Comparison of ENCODE assay signal across 17 cellular contexts in the genomic region with DNA sequence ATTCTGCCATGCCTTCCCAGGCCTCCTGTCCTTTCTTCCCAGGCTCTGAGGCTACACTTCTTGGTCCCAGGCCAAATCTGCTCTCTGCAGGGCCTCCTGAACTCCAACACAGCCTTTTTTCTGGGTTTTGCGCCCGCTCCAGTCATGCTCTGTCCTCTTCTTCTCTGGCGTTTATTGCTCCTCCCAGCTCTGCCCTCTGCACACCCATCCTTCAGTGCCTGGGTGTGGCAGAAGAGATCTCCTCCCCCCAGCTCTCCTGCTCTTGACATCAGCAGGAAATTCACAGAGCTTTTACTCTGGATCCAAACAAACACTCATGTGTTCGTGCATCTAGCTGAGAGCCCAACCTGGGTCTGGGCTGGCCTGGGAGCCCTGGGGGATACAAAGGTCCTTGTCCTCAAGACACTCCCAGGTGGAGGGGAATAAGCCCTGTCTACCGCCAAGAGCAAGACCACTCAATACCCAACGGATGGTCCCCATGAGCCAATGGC. TPM values are rescaled to one million over a fixed set of nuclear protein-coding genes. Genes with fewer than 3 reads are reported as not detected.
DNase-seq lines count a peak whose midpoint lies in the region; ATAC-seq and TF ChIP-seq lines count a peak whose summit lies in the region.
"Had no signal": no experiment of that assay in that cellular context is flagged by ENCODE, and none has a peak within 500 bp of the region (broad histone marks: within the 10 kb centered on the region; RNA-seq: fewer than 3 reads in every experiment).

No MANE protein-coding gene starts in this region.

- in situ Hi-C loops in GM23248 (cut with MboI): no loop called here

- H3K9ac ChIP-seq in BLaER1 treated with 17β-estradiol and CSF1 and Interleukin-3, amounts not matched to agents 10 nM and 100 nM: no peak overlapping the region; a peak in 1 of 22 replicates
- H3K9ac ChIP-seq in GM23248: no peak overlapping the region

- no peak for TF ChIP-seq CTCF in breast epithelium (IDR thresholded peaks at IDR 0.05)

- 0 out of 2 replicates have a peak, but pooled peaks cover 10% of the 10 kb centered on the region for H3F3A ChIP-seq in GM23248 (ENCODE audit: insufficient read depth)

- H3K4me1 ChIP-seq in BLaER1 treated with 17β-estradiol and CSF1 and Interleukin-3, amounts not matched to agents 10 nM and 100 nM: peaks cover 34 to 58% (median 53%) of the 10 kb centered on the region in 10 experiments
- peaks cover 27% of the 10 kb centered on the region for H3K4me1 ChIP-seq in GM23248 (ENCODE audit: insufficient read depth)
- peaks cover 6 to 12% of the 10 kb centered on the region in 2 donors for H3K4me1 ChIP-seq in breast epithelium
- peaks cover 44% of the 10 kb centered on the region for H3K4me1 ChIP-seq in CD4-positive, alpha-beta memory T cell (ENCODE audit: insufficient read depth, low read length)

- H3K4me3 ChIP-seq in BLaER1 treated with 17β-estradiol and CSF1 and Interleukin-3, amounts not matched to agents 10 nM and 100 nM: no peak overlapping the region
- H3K4me3 ChIP-seq in GM23248 (no peak overlapping the region), breast epithelium (no peak overlapping the region)
- H3K4me3 ChIP-seq in CD4-positive, alpha-beta memory T cell (ENCODE audit: low read length in 2 of 2): no peak overlapping the region
- H3K4me3 ChIP-seq: GM12878, heart left ventricle had no signal

- intact Hi-C loops in breast epithelium (cut with DNase I; ENCODE audit: low total_unique reads): no loop called here
- intact Hi-C loops in CD4-positive, alpha-beta memory T cell (cut with micrococcal nuclease): no loop called here

- H3K79me2 ChIP-seq in GM23248 (ENCODE audit: insufficient read depth): no peaks in the 10 kb centered on the region

- WGBS in GM23248 (ENCODE audit: low coverage in 1 of 2, low lambda C conversion rate in 2 of 2, missing lambda C conversion rate in 2 of 2), 2 experiments: 77 to 83% methylated on average over 6 of the region's 6 CpGs

- H3K36me3 ChIP-seq in BLaER1 treated with 17β-estradiol and CSF1 and Interleukin-3, amounts not matched to agents 10 nM and 100 nM: no peaks in the 10 kb centered on the region
- no peaks in the 10 kb centered on the region for H3K36me3 ChIP-seq in GM23248 (ENCODE audit: low read depth)
- H3K36me3 ChIP-seq in breast epithelium: no peaks in the 10 kb centered on the region
- no peaks in the 10 kb centered on the region for H3K36me3 ChIP-seq in CD4-positive, alpha-beta memory T cell (ENCODE audit: insufficient read depth, low read length)
- H3K36me3 ChIP-seq: heart left ventricle had no signal

- H3K27me3 Mint-ChIP-seq in CD4-positive, alpha-beta memory T cell: no peaks in the 10 kb centered on the region
- H3K27me3 Mint-ChIP-seq: activated T-helper 17 cell treated with anti-CD3 and anti-CD28 coated beads, Interleukin-2, amount 50 U/mL, for 72 hours; stimulated activated naive CD8-positive, alpha-beta T cell treated with anti-CD3 and anti-CD28 coated beads, Interleukin-15, Interleukin-2, amounts not matched to agents 100 ng/mL and 50 ng/mL, for 24 hours had no signal

- peak overlapping the region in 5 of 11 experiments; percentile 10 to 95 (median 38); a peak in 7 of 22 replicates for H3K27ac ChIP-seq in BLaER1 treated with 17β-estradiol and CSF1 and Interleukin-3, amounts not matched to agents 10 nM and 100 nM
- H3K27ac ChIP-seq in GM23248 (no peak overlapping the region), breast epithelium (peak overlapping the region; percentile 2 to 32)
- no peak overlapping the region for H3K27ac ChIP-seq in CD4-positive, alpha-beta memory T cell (ENCODE audit: low read depth, low read length)
- H3K27ac ChIP-seq: heart left ventricle had no signal

- peak overlapping the region in 7 of 11 experiments; percentile 14 to 96 (median 49); a peak in 15 of 22 replicates for H3K4me2 ChIP-seq in BLaER1 treated with 17β-estradiol and CSF1 and Interleukin-3, amounts not matched to agents 10 nM and 100 nM
- no peak overlapping the region for H3K4me2 ChIP-seq in GM23248 (ENCODE audit: unreplicated experiment)

- no peak for ATAC-seq in GM21717 (IDR thresholded peaks at IDR 0.05; ENCODE audit: unreplicated experiment)
- no peak for ATAC-seq in HG03460 (IDR thresholded peaks at IDR 0.05; ENCODE audit: unreplicated experiment)
- ATAC-seq: activated T-helper 17 cell treated with anti-CD3 and anti-CD28 coated beads, Interleukin-2, amount 50 U/mL, for 72 hours; GM12878 had no signal

- no peaks in the 10 kb centered on the region for H3K9me3 ChIP-seq in BLaER1 treated with 17β-estradiol and CSF1 and Interleukin-3, amounts not matched to agents 10 nM and 100 nM (replicated peaks in 1 of 11)
- no peaks in the 10 kb centered on the region for H3K9me3 ChIP-seq in GM23248 (ENCODE audit: low read depth)
- no peaks in the 10 kb centered on the region for H3K9me3 ChIP-seq in breast epithelium
- no peaks in the 10 kb centered on the region for H3K9me3 ChIP-seq in CD4-positive, alpha-beta memory T cell (ENCODE audit: control insufficient read depth in 1 of 2, low read length in 2 of 2)
- H3K9me3 ChIP-seq: heart left ventricle had no signal

- peak overlapping the region in 3 of 7 donors; percentile 53 to 77 (median 72) for H3K27ac Mint-ChIP-seq in CD4-positive, alpha-beta memory T cell
- H3K27ac Mint-ChIP-seq: activated T-helper 17 cell treated with anti-CD3 and anti-CD28 coated beads, Interleukin-2, amount 50 U/mL, for 72 hours; stimulated activated naive CD8-positive, alpha-beta T cell treated with anti-CD3 and anti-CD28 coated beads, Interleukin-15, Interleukin-2, amounts not matched to agents 100 ng/mL and 50 ng/mL, for 24 hours had no signal

- DNase-seq in GM23248: peak; percentile 34
- DNase-seq in breast epithelium (ENCODE audit: low spot score in 2 of 2): no peak
- DNase-seq in mesenteric fat pad (ENCODE audit: low spot score): peak; percentile 85
- DNase-seq in CD4-positive, alpha-beta memory T cell: no peak
- no peak for DNase-seq in GM03348 (ENCODE audit: low spot score)
- DNase-seq: NCI-H1436 treated with DMSO at 0.1 percent for 48 hours, RPMI8226 had no signal

- no peak for TF ChIP-seq POLR2A in breast epithelium (IDR thresholded peaks at IDR 0.05)

- peaks cover 27 to 59% (median 49%) of the 10 kb centered on the region in 4 donors for H3K4me1 Mint-ChIP-seq in CD4-positive, alpha-beta memory T cell

- POLR2A ChIA-PET in CD4-positive, alpha-beta memory T cell (lab: Charles Lee; ENCODE audit: partially characterized antibody): interaction anchor here (1.0 to 2.3 kb wide), 4 partner anchors 10 to 198 kb away, joined by 3 to 6 read pairs (median 4); a partner anchor contains a TSS

- no peaks in the 10 kb centered on the region for H4K20me1 ChIP-seq in BLaER1 treated with 17β-estradiol and CSF1 and Interleukin-3, amounts not matched to agents 10 nM and 100 nM
- no peaks in the 10 kb centered on the region for H4K20me1 ChIP-seq in GM23248 (ENCODE audit: insufficient read depth)

- H3K36me3 Mint-ChIP-seq in CD4-positive, alpha-beta memory T cell: no peaks in the 10 kb centered on the region
- H3K36me3 Mint-ChIP-seq: CD8-positive, alpha-beta memory T cell had no signal

- H3K9me2 ChIP-seq in GM23248 (ENCODE audit: insufficient read depth): no peaks in the 10 kb centered on the region

- no peak overlapping the region for H2AFZ ChIP-seq in GM23248

- CTCF ChIA-PET in CD4-positive, alpha-beta memory T cell (lab: Charles Lee; ENCODE audit: partially characterized antibody): interaction anchor here (11.3 to 27.8 kb wide), 2 partner anchors 11 to 195 kb away, joined by 154 to 864 read pairs; a partner anchor contains a TSS

- no peaks in the 10 kb centered on the region for H3K27me3 ChIP-seq in BLaER1 treated with 17β-estradiol and CSF1 and Interleukin-3, amounts not matched to agents 10 nM and 100 nM
- H3K27me3 ChIP-seq in GM23248 (replicated peaks; ENCODE audit: insufficient read depth) (no peaks in the 10 kb centered on the region), breast epithelium (no peaks in the 10 kb centered on the region)
- H3K27me3 ChIP-seq in CD4-positive, alpha-beta memory T cell (ENCODE audit: insufficient read depth, low read length): no peaks in the 10 kb centered on the region
- H3K27me3 ChIP-seq: heart left ventricle had no signal

- no peak overlapping the region for H3K4me3 Mint-ChIP-seq in CD4-positive, alpha-beta memory T cell
- H3K4me3 Mint-ChIP-seq: activated T-helper 17 cell treated with anti-CD3 and anti-CD28 coated beads, Interleukin-2, amount 50 U/mL, for 72 hours; CD8-positive, alpha-beta memory T cell; stimulated activated naive CD8-positive, alpha-beta T cell treated with anti-CD3 and anti-CD28 coated beads, Interleukin-15, Interleukin-2, amounts not matched to agents 100 ng/mL and 50 ng/mL, for 24 hours had no signal

- H3K9me3 Mint-ChIP-seq in CD4-positive, alpha-beta memory T cell: peaks cover 0 to 2% (median 0%) of the 10 kb centered on the region in 8 donors
- H3K9me3 Mint-ChIP-seq: activated T-helper 17 cell treated with anti-CD3 and anti-CD28 coated beads, Interleukin-2, amount 50 U/mL, for 72 hours; CD8-positive, alpha-beta memory T cell; stimulated activated naive CD8-positive, alpha-beta T cell treated with anti-CD3 and anti-CD28 coated beads, Interleukin-15, Interleukin-2, amounts not matched to agents 100 ng/mL and 50 ng/mL, for 24 hours had no signal

RNA-seq across cellular contexts. Expression of a gene that starts 22.9 kb away (rescaled TPM):
- not detected in 2 replicates for total RNA-seq in GM23248 (2014; rRNA removed; shearing (Covaris generic))
- polyA plus RNA-seq in GM23248 (2016; fragmentation: Nextera tagmentation; extraction: Ambion mirVana): not detected in 2 replicates
- total RNA-seq in breast epithelium (1 to 10 TPM in 1 of 3 donors, not detected in 2; 3.6 TPM), mesenteric fat pad (0.58 TPM)
- not detected for total RNA-seq in CD4-positive, alpha-beta memory T cell
- polyA plus RNA-seq in CD4-positive, alpha-beta memory T cell: not detected
- total RNA-seq: activated T-helper 17 cell treated with anti-CD3 and anti-CD28 coated beads, Interleukin-2, amount 50 U/mL, for 72 hours; CD8-positive, alpha-beta memory T cell; dermis microvascular lymphatic vessel endothelial cell; GM12878; myocyte had no signal
- polyA plus RNA-seq: CD8-positive, alpha-beta memory T cell; GM12878 had no signal

RNA-seq across cellular contexts. Expression of a gene that starts 45.7 kb away (rescaled TPM):
- total RNA-seq in GM23248 (2014; rRNA removed; shearing (Covaris generic)): 28.7 and 30.0 TPM in 2 replicates
- 75.2 and 81.0 TPM in 2 replicates for polyA plus RNA-seq in GM23248 (2016; fragmentation: Nextera tagmentation; extraction: Ambion mirVana)
- 100 to 1,000 TPM in 2 of 3 donors, 10 to 100 TPM in 1; 40.0 to 226 (median 105) TPM for total RNA-seq in breast epithelium
- 16.0 TPM for total RNA-seq in mesenteric fat pad
- total RNA-seq in CD4-positive, alpha-beta memory T cell: 1 to 10 TPM; 1.2 TPM
- polyA plus RNA-seq in CD4-positive, alpha-beta memory T cell: 10 to 100 TPM; 25.7 to 44.3 TPM
- total RNA-seq: GM12878 had no signal
- polyA plus RNA-seq: GM12878 had no signal

Comparison
In these comparisons a context has a peak if more than half of its experiments do, and no peak if none do; other contexts are left out.
1. H3K27ac ChIP-seq: peak in breast epithelium (2 of 2); none in GM23248 (single experiment) and CD4-positive, alpha-beta memory T cell (single experiment).
2. DNase-seq: peak in GM23248 (single experiment) and mesenteric fat pad (single experiment); none in breast epithelium (0 of 2), CD4-positive, alpha-beta memory T cell (0 of 5) and GM03348 (single experiment).